8 cellular contexts compared by ENCODE assay signal in the genomic region with DNA sequence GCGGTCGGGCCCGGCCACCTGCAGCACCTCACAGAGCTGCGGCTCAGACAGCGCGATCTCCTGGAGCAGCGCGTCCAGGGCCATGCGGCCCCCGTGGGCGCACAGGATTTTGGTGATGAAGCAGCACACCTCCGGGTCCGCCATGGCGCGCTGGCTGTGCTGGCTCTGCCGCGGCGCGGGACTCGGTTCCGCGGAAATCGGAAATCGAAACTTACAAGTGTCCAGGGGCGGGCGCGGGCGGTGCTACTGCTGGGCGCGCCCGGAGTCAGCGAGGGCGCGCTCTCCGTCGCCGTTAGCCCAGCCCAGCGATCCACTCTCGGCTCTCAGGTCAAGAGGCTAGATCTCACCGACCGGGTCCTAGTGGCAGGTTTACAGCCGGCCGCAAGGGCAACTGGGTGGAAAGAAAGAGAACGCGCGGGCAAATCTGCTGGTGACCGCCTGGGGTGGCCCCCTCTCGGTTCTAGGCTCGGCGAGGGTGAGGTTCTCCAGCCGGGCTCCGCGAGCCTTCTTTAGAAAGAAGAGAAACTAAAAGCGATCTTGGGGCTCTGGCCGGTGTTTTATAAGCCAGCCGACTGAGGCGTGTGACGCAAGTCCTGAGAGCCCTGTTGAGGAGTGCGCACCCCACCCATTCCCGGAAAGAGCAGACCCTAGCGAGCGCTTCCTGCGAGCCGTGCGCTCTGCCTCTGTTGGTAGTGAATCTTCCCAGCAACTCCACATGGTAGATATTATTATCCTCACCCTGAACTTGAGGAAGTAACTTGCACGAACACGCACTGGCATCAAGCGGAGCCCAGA. TPM values are rescaled to one million over a fixed set of nuclear protein-coding genes. Genes with fewer than 3 reads are reported as not detected.
DNase-seq lines count a peak whose midpoint lies in the region; ATAC-seq and TF ChIP-seq lines count a peak whose summit lies in the region.

Gene ZC3HAV1, minus strand, starts transcription at position 533 of the 795 bp plus-strand sequence. Its CDS starts 389 bp downstream, at position 144.

- H3K9me3 Mint-ChIP-seq in activated B cell treated with CpG ODN at 0.5 μM for 24 hours = no peaks in the 10 kb centered on the region

- H3K4me3 Mint-ChIP-seq in activated B cell treated with CpG ODN at 0.5 μM for 24 hours = peak within 1 kb of the TSS; percentile 90

- intact Hi-C loops in activated B cell treated with CpG ODN at 0.5 μM for 24 hours (cut with micrococcal nuclease) = loop anchor here (1.0 to 5.0 kb wide), 8 partner anchors 9 to 647 kb away; partner anchors contain the start of genes LUC7L2, TRIM24 and UBN2

- H3K27me3 Mint-ChIP-seq in activated B cell treated with CpG ODN at 0.5 μM for 24 hours = no peaks in the 10 kb centered on the region

- CTCF ChIA-PET in activated B cell treated with CpG ODN at 0.5 μM for 24 hours (lab: Charles Lee) = interaction anchor here (1.1 to 1.5 kb wide), 2 partner anchors 23 to 34 kb away, joined by 4 to 5 read pairs; a partner anchor contains a TSS

- H2AFZ ChIP-seq in ACC112 (ENCODE audit: low read length, unreplicated experiment) = peak within 1 kb of the TSS; percentile 65

- H3K27ac Mint-ChIP-seq in activated B cell treated with CpG ODN at 0.5 μM for 24 hours = peak within 1 kb of the TSS; percentile 97

- peaks cover 24% of the 10 kb centered on the region for H3K36me3 Mint-ChIP-seq in activated B cell treated with CpG ODN at 0.5 μM for 24 hours (ENCODE audit: low read depth)

- no peaks in the 10 kb centered on the region for H3K27me3 ChIP-seq in ACC112 (ENCODE audit: insufficient read depth, low read length)

- peaks cover 29% of the 10 kb centered on the region for H3K4me1 ChIP-seq in ACC112 (ENCODE audit: control insufficient read depth, insufficient read depth, low read length, unreplicated experiment)

- peak within 1 kb of the TSS; percentile 92 for H3K27ac ChIP-seq in ACC112 (ENCODE audit: low read depth, low read length)

- TF ChIP-seq CTCF in activated B cell treated with CpG ODN at 0.5 μM for 24 hours (IDR thresholded peaks at IDR 0.05) (no peak), cardiac fibroblast (IDR thresholded peaks at IDR 0.05; ENCODE audit: low read depth, low read length) (no peak)

- peaks cover 10% of the 10 kb centered on the region; the same call in 1 of the 2 replicates for H3K36me3 ChIP-seq in ACC112 (ENCODE audit: insufficient read depth, low read length)

- peak; percentile 75 for DNase-seq in NCI-H2196 treated with DMSO at 0.1 percent for 48 hours (lab: John Stamatoyannopoulos, UW; ENCODE audit: unreplicated experiment)
- peak; percentile 73 for DNase-seq in activated B cell treated with CpG ODN at 0.5 μM for 24 hours
- DNase-seq in cardiac fibroblast (ENCODE audit: low read depth in 2 of 2) = peak; percentile 91 to 94
- peak; percentile 91 for DNase-seq in iris pigment epithelial cell (ENCODE audit: low read depth)
- DNase-seq in stimulated activated CD4-positive, alpha-beta T cell treated with anti-CD3 and anti-CD28 coated beads, Interleukin-12 subunit alpha, Interleukin-12 subunit beta, amount 100 ng/mL, for 4 hours = peak; percentile 79

- peaks cover 44% of the 10 kb centered on the region for H3K4me1 Mint-ChIP-seq in activated B cell treated with CpG ODN at 0.5 μM for 24 hours

- peak within 1 kb of the TSS; percentile 93 for H3K4me3 ChIP-seq in ACC112 (ENCODE audit: low read depth, low read length)
- H3K4me3 ChIP-seq in cardiac fibroblast (replicated peaks in 1 of 2; ENCODE audit: low read depth in 2 of 2, low read length in 2 of 2) = peak within 1 kb of the TSS; percentile 94 to 97

- peaks cover 62% of the 10 kb centered on the region for H3K79me2 ChIP-seq in ACC112 (ENCODE audit: control insufficient read depth, insufficient read depth, low read length, unreplicated experiment)

- ATAC-seq in GM18858 (IDR thresholded peaks at IDR 0.05; ENCODE audit: unreplicated experiment) = peak; percentile 66
- peak; percentile 73 for ATAC-seq in HG03066 (IDR thresholded peaks at IDR 0.05; ENCODE audit: low read depth, unreplicated experiment)
- peak; percentile 76 for ATAC-seq in activated B cell treated with CpG ODN at 0.5 μM for 24 hours (ENCODE audit: low read depth)

- POLR2A ChIA-PET in activated B cell treated with CpG ODN at 0.5 μM for 24 hours (lab: Charles Lee) = interaction anchor here (0.6 to 2.7 kb wide), 7 partner anchors 10 to 250 kb away, joined by 3 to 21 read pairs (median 6); partner anchors contain the start of genes LUC7L2 and UBN2

RNA-seq across cellular contexts. Expression of gene ZC3HAV1, which starts in this region (rescaled TPM):
- total RNA-seq in activated B cell treated with CpG ODN at 0.5 μM for 24 hours = 76.3 and 80.7 TPM in 2 replicates

Comparison
In these comparisons a context has a peak if more than half of its experiments do, and no peak if none do; other contexts are left out.
1. Peak in every context shown above with its lines: DNase-seq, ATAC-seq, H3K4me3 ChIP-seq and H3K27ac ChIP-seq.